Comparison of ENCODE assay signal across 10 cellular contexts in the genomic region with DNA sequence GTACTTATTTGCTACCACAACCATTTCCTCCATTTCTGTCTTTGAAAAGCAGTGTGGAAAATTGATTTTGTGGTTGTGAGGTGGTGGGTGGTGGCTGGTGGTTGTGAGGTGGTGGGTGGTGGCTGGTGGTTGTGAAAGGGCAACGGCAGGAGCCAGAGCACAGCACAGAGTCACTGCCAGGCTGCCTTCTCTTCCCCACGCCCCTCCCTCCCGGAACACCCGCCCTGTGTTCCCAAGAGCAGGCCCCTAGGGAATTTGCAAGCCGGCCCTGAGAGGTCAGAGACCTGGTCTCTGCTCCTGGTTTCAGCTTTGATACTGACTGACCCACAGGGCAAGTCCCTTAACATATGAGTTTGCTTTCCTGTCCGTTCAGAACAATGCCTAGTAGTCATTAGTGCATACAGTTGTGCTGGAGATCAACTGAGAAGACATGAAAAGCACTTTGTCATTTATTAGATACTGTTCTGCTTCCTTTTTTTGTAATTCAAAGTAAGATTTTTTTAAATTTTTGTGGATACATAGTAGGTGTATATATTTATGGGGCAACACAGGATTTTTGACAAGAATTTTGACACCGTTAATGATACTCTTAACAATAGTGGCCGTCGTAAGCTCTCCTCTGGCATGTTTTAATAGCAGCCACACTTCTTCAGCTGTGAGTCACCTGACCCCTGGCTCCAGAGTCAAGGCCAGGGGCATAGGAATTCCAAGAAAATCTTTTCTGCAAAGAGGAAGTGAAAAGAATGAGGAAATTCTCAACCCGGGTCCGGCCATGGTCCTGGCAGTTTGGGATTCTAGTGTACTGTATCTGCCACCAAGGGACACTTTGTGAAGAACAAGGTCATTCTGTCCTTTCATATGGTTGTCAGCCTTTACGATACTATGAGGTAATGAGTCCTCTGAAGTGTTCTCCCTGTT. TPM values are rescaled to one million over a fixed set of nuclear protein-coding genes. Genes with fewer than 3 reads are reported as not detected.
DNase-seq lines count a peak whose midpoint lies in the region; ATAC-seq and TF ChIP-seq lines count a peak whose summit lies in the region.
"Had no signal": no experiment of that assay in that cellular context is flagged by ENCODE, and none has a peak within 500 bp of the region (broad histone marks: within the 10 kb centered on the region; RNA-seq: fewer than 3 reads in every experiment).

No MANE protein-coding gene starts in this region.

- peak; percentile 39 for ATAC-seq in activated naive CD8-positive, alpha-beta T cell treated with anti-CD3 and anti-CD28 coated beads, Interleukin-2, amount 10 ng/mL, durations not matched to agents 7 days and 5 days (ENCODE audit: low read depth)
- ATAC-seq in stimulated activated naive CD8-positive, alpha-beta T cell treated with anti-CD3 and anti-CD28 coated beads, Interleukin-15, Interleukin-2, amounts not matched to agents 100 U/mL and 50 U/mL, for 24 hours, result peak; percentile 85

- H3K4me3 Mint-ChIP-seq in activated naive CD8-positive, alpha-beta T cell treated with anti-CD3 and anti-CD28 coated beads, Interleukin-2, amount 10 ng/mL, durations not matched to agents 7 days and 5 days, result no peak overlapping the region

- peaks cover 20% of the 10 kb centered on the region for H3K36me3 Mint-ChIP-seq in activated naive CD8-positive, alpha-beta T cell treated with anti-CD3 and anti-CD28 coated beads, Interleukin-2, amount 10 ng/mL, durations not matched to agents 7 days and 5 days

- H3K9me3 Mint-ChIP-seq in activated naive CD8-positive, alpha-beta T cell treated with anti-CD3 and anti-CD28 coated beads, Interleukin-2, amount 10 ng/mL, durations not matched to agents 7 days and 5 days, result no peaks in the 10 kb centered on the region

- POLR2A ChIA-PET in activated naive CD8-positive, alpha-beta T cell treated with anti-CD3 and anti-CD28 coated beads, Interleukin-2, amount 10 ng/mL, durations not matched to agents 7 days and 5 days (lab: Charles Lee), result no interaction called here

- peaks cover 15% of the 10 kb centered on the region for H3K4me1 Mint-ChIP-seq in activated naive CD8-positive, alpha-beta T cell treated with anti-CD3 and anti-CD28 coated beads, Interleukin-2, amount 10 ng/mL, durations not matched to agents 7 days and 5 days

- no peaks in the 10 kb centered on the region for H3K27me3 Mint-ChIP-seq in activated naive CD8-positive, alpha-beta T cell treated with anti-CD3 and anti-CD28 coated beads, Interleukin-2, amount 10 ng/mL, durations not matched to agents 7 days and 5 days

- no peak overlapping the region for H3K27ac Mint-ChIP-seq in activated naive CD8-positive, alpha-beta T cell treated with anti-CD3 and anti-CD28 coated beads, Interleukin-2, amount 10 ng/mL, durations not matched to agents 7 days and 5 days

- H3K27ac ChIP-seq in coronary artery, result peak overlapping the region in 1 of 2 donors; percentile 33
- H3K27ac ChIP-seq: 22Rv1 had no signal

- H3K4me3 ChIP-seq in coronary artery, result no peak overlapping the region

- no peak for TF ChIP-seq CTCF in coronary artery (IDR thresholded peaks at IDR 0.05)

- peak; percentile 35 for DNase-seq in NCI-H2227 treated with DMSO at 0.1 percent for 48 hours (lab: John Stamatoyannopoulos, UW)
- no peak for DNase-seq in NCI-H2227 (lab: John Stamatoyannopoulos, UW; ENCODE audit: unreplicated experiment)
- no peak for DNase-seq in activated naive CD8-positive, alpha-beta T cell treated with anti-CD3 and anti-CD28 coated beads, Interleukin-2, amount 10 ng/mL, durations not matched to agents 7 days and 5 days
- peak; percentile 92 for DNase-seq in islet precursor cell
- DNase-seq in stimulated activated naive CD8-positive, alpha-beta T cell treated with anti-CD3 and anti-CD28 coated beads, Interleukin-15, Interleukin-2, amounts not matched to agents 100 U/mL and 50 U/mL, for 24 hours, result peak; percentile 55
- DNase-seq in coronary artery (ENCODE audit: low spot score), result no peak
- no peak for DNase-seq in amniotic stem cell (lab: John Stamatoyannopoulos, UW)
- DNase-seq in NCI-H1436 treated with DMSO at 0.1 percent for 48 hours (lab: John Stamatoyannopoulos, UW), result no peak
- DNase-seq: effector CD4-positive, alpha-beta T cell had no signal

RNA-seq across cellular contexts. Expression of gene ITGA6, which starts 53.2 kb away (rescaled TPM):
- 10 to 100 TPM; 22.8 to 26.8 TPM for total RNA-seq in activated naive CD8-positive, alpha-beta T cell treated with anti-CD3 and anti-CD28 coated beads, Interleukin-2, amount 10 ng/mL, durations not matched to agents 7 days and 5 days

Comparison
In these comparisons a context has a peak if more than half of its experiments do, and no peak if none do; other contexts are left out.
1. DNase-seq: peak in NCI-H2227 treated with DMSO at 0.1 percent for 48 hours (single experiment), islet precursor cell (single experiment) and stimulated activated naive CD8-positive, alpha-beta T cell treated with anti-CD3 and anti-CD28 coated beads, Interleukin-15, Interleukin-2, amounts not matched to agents 100 U/mL and 50 U/mL, for 24 hours (single experiment); none in NCI-H2227 (single experiment), activated naive CD8-positive, alpha-beta T cell treated with anti-CD3 and anti-CD28 coated beads, Interleukin-2, amount 10 ng/mL, durations not matched to agents 7 days and 5 days (single experiment), coronary artery (single experiment), amniotic stem cell (single experiment) and NCI-H1436 treated with DMSO at 0.1 percent for 48 hours (single experiment).